Comparison of ENCODE assay signal across 1 cellular context in genomic region chr2:8544786-8545631, GRCh38.
TF ChIP-seq lines count a peak whose summit lies in the region.

No MANE protein-coding gene starts in this region.

TF ChIP-seq in HepG2, 621 proteins besides CTCF, POLR2A, EP300 and RAD21 (continued from another document):
- peak; percentile 64; the same call in 1 of the 2 replicates for TF ChIP-seq ZSCAN25 (CRISPR knock-in tag; IDR thresholded peaks at IDR 0.05)
- TF ChIP-seq, protein P1, sequence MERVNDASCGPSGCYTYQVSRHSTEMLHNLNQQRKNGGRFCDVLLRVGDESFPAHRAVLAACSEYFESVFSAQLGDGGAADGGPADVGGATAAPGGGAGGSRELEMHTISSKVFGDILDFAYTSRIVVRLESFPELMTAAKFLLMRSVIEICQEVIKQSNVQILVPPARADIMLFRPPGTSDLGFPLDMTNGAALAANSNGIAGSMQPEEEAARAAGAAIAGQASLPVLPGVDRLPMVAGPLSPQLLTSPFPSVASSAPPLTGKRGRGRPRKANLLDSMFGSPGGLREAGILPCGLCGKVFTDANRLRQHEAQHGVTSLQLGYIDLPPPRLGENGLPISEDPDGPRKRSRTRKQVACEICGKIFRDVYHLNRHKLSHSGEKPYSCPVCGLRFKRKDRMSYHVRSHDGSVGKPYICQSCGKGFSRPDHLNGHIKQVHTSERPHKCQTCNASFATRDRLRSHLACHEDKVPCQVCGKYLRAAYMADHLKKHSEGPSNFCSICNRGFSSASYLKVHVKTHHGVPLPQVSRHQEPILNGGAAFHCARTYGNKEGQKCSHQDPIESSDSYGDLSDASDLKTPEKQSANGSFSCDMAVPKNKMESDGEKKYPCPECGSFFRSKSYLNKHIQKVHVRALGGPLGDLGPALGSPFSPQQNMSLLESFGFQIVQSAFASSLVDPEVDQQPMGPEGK (CRISPR knock-in tag; IDR thresholded peaks at IDR 0.05): 0 out of 2 replicates have a peak, but pooled peaks have one; percentile 17
- TF ChIP-seq ZSCAN21 (CRISPR knock-in tag; IDR thresholded peaks at IDR 0.05; ENCODE audit: borderline replicate concordance): no peak
- TF ChIP-seq SAP130 (CRISPR knock-in tag; IDR thresholded peaks at IDR 0.05; ENCODE audit: low read depth): 0 out of 2 replicates have a peak, but pooled peaks have one; percentile 26
- no peak for TF ChIP-seq NCOA5 (CRISPR knock-in tag; IDR thresholded peaks at IDR 0.05)
- TF ChIP-seq CHD2 (IDR thresholded peaks at IDR 0.05; ENCODE audit: low read depth, low read length): peak; percentile 45; the same call in 1 of the 2 replicates
- TF ChIP-seq, protein P2, sequence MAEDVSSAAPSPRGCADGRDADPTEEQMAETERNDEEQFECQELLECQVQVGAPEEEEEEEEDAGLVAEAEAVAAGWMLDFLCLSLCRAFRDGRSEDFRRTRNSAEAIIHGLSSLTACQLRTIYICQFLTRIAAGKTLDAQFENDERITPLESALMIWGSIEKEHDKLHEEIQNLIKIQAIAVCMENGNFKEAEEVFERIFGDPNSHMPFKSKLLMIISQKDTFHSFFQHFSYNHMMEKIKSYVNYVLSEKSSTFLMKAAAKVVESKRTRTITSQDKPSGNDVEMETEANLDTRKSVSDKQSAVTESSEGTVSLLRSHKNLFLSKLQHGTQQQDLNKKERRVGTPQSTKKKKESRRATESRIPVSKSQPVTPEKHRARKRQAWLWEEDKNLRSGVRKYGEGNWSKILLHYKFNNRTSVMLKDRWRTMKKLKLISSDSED (CRISPR knock-in tag; IDR thresholded peaks at IDR 0.05): no peak
- TF ChIP-seq HNRNPLL (IDR thresholded peaks at IDR 0.05; ENCODE audit: low read depth, low read length, poor library complexity, severe bottlenecking): peak; percentile 69
- no peak for TF ChIP-seq BCLAF1 (IDR thresholded peaks at IDR 0.05)
- TF ChIP-seq, protein P3, sequence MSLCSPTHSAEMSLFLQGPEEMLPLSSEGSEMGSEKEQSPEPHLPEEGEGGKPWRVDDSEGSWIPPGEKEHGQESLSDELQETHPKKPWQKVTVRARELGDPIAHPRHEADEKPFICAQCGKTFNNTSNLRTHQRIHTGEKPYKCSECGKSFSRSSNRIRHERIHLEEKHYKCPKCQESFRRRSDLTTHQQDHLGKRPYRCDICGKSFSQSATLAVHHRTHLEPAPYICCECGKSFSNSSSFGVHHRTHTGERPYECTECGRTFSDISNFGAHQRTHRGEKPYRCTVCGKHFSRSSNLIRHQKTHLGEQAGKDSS (CRISPR knock-in tag; IDR thresholded peaks at IDR 0.05; ENCODE audit: borderline replicate concordance, low read depth): 0 out of 2 replicates have a peak, but pooled peaks have one; percentile 59
- no peak for TF ChIP-seq ZNF274 (CRISPR knock-in tag; IDR thresholded peaks at IDR 0.05)
- no peak for TF ChIP-seq REL (CRISPR knock-in tag; conservative IDR thresholded peaks at IDR 0.05)
- TF ChIP-seq RBFOX2 (IDR thresholded peaks at IDR 0.05; ENCODE audit: low read depth, low read length): no peak
- 0 out of 2 replicates have a peak, but pooled peaks have one; percentile 63 for TF ChIP-seq ZNF280D (CRISPR knock-in tag; IDR thresholded peaks at IDR 0.05)
- peak; percentile 36; the same call in 1 of the 2 replicates for TF ChIP-seq UBTF (CRISPR knock-in tag; IDR thresholded peaks at IDR 0.05)
- TF ChIP-seq XRCC5 (optimal IDR thresholded peaks at IDR 0.05; ENCODE audit: low read length): peak; percentile 46
- TF ChIP-seq JUND (CRISPR knock-in tag; IDR thresholded peaks at IDR 0.05): peak; percentile 59; the same call in 1 of the 2 replicates
- peak; percentile 31; the same call in 1 of the 2 replicates for TF ChIP-seq ERF (CRISPR knock-in tag; IDR thresholded peaks at IDR 0.05)
